In genomic region chr4:183941964-183942363, GRCh38 we compare ENCODE assay signal across 36 cellular contexts. TPM values are rescaled to one million over a fixed set of nuclear protein-coding genes. Genes with fewer than 3 reads are reported as not detected.
"Had no signal": no experiment of that assay in that cellular context is flagged by ENCODE, and none has a peak within 500 bp of the region (broad histone marks: within the 10 kb centered on the region; RNA-seq: fewer than 3 reads in every experiment).

No MANE protein-coding gene starts in this region.

- H3K4me1 ChIP-seq: ascending aorta had no signal

- H3K27ac Mint-ChIP-seq: activated B cell treated with CpG ODN at 0.5 μM for 24 hours; activated CD4-positive, alpha-beta memory T cell treated with anti-CD3 and anti-CD28 coated beads for 36 hours; activated CD4-positive, alpha-beta T cell treated with anti-CD3 and anti-CD28 coated beads, Interleukin-2, amount 10 ng/mL, durations not matched to agents 24 days and 14 days; activated CD8-positive, alpha-beta T cell treated with anti-CD3 and anti-CD28 coated beads for 36 hours; activated naive CD4-positive, alpha-beta T cell treated with anti-CD3 and anti-CD28 coated beads, Interleukin-2, amount 10 ng/mL, durations not matched to agents 7 days and 5 days; activated naive CD4-positive, alpha-beta T cell treated with anti-CD3 and anti-CD28 coated beads, Interleukin-2, amount 50 U/mL, for 24 hours; activated naive CD8-positive, alpha-beta T cell; activated naive CD8-positive, alpha-beta T cell treated with anti-CD3 and anti-CD28 coated beads, Interleukin-2, amount 10 ng/mL, durations not matched to agents 7 days and 5 days; activated naive CD8-positive, alpha-beta T cell treated with anti-CD3 and anti-CD28 coated beads, Interleukin-2, amount 50 U/mL, for 24 hours; activated T-cell treated with anti-CD3 and anti-CD28 coated beads, Interleukin-2, amount 50 U/mL, for 72 hours; activated T-helper 1 cell treated with anti-CD3 and anti-CD28 coated beads, Interleukin-12 subunit alpha, Interleukin-12 subunit beta, Interleukin-2, Interleukin-4 antibody, amounts not matched to agents 30 ng/mL and 10 ng/mL and 1 ng/mL, durations not matched to agents 14 hours and 24 hours and 36 hours; activated T-helper 17 cell treated with anti-CD3 and anti-CD28 coated beads, Interleukin-2, amount 50 U/mL, for 72 hours; brain; T-helper 1 cell treated with Interleukin-12 subunit alpha and Interleukin-12 subunit beta and Interleukin-4 antibody, amounts not matched to agents 30 μg/mL and 1 μg/mL, for 36 hours; T-helper 2 cell treated with Interferon-gamma antibody and Interleukin-4, amounts not matched to agents 5 μg/mL and 100 μg/mL, for 36 hours had no signal

- H3K27me3 ChIP-seq: ascending aorta, cardiac muscle cell had no signal

- DNase-seq: activated B cell treated with CpG ODN at 0.5 μM for 24 hours; activated CD4-positive, alpha-beta memory T cell treated with anti-CD3 and anti-CD28 coated beads for 36 hours; activated CD4-positive, alpha-beta T cell treated with anti-CD3 and anti-CD28 coated beads for 4 hours; activated CD4-positive, alpha-beta T cell treated with anti-CD3 and anti-CD28 coated beads, Interleukin-2, amount 10 ng/mL, durations not matched to agents 24 days and 14 days; activated CD4-positive, alpha-beta T cell treated with anti-CD3 and anti-CD28 coated beads, Interleukin-2, amount 50 U/mL, for 1 hour; activated CD4-positive, alpha-beta T cell treated with anti-CD3 and anti-CD28 coated beads, Interleukin-2, amount 50 U/mL, for 4 hours; activated CD4-positive, CD25-positive, alpha-beta regulatory T cell treated with anti-CD3 and anti-CD28 coated beads, Interleukin-2, amount 50 U/mL, for 72 hours; activated CD8-positive, alpha-beta memory T cell treated with anti-CD3 and anti-CD28 coated beads, Interleukin-2, amount 50 U/mL, for 4 hours; activated CD8-positive, alpha-beta T cell treated with anti-CD3 and anti-CD28 coated beads for 36 hours; activated gamma-delta T cell; activated naive CD4-positive, alpha-beta T cell treated with anti-CD3 and anti-CD28 coated beads, Interleukin-2, amount 10 ng/mL, durations not matched to agents 7 days and 5 days; activated naive CD4-positive, alpha-beta T cell treated with Interleukin-2 at 50 U/mL for 16 hours; activated naive CD8-positive, alpha-beta T cell treated with anti-CD3 and anti-CD28 coated beads, Interleukin-2, amount 10 ng/mL, durations not matched to agents 7 days and 5 days; activated naive CD8-positive, alpha-beta T cell treated with anti-CD3 and anti-CD28 coated beads, Interleukin-2, amount 50 U/mL, for 24 hours; activated T-cell treated with anti-CD3 and anti-CD28 coated beads for 4 hours; activated T-cell treated with anti-CD3 and anti-CD28 coated beads, Interleukin-2, amount 50 U/mL, for 1 hour; activated T-cell treated with anti-CD3 and anti-CD28 coated beads, Interleukin-2, amount 50 U/mL, for 4 hours; activated T-cell treated with anti-CD3 and anti-CD28 coated beads, Interleukin-2, amount 50 U/mL, for 72 hours; amygdala; anterior cingulate cortex; caudate nucleus; cerebellar nuclear complex; T-helper 2 cell; T-helper 9 cell had no signal

- H3K4me3 Mint-ChIP-seq: activated B cell treated with CpG ODN at 0.5 μM for 24 hours; activated CD4-positive, alpha-beta memory T cell treated with anti-CD3 and anti-CD28 coated beads for 36 hours; activated CD4-positive, alpha-beta T cell treated with anti-CD3 and anti-CD28 coated beads, Interleukin-2, amount 10 ng/mL, durations not matched to agents 24 days and 14 days; activated CD8-positive, alpha-beta T cell treated with anti-CD3 and anti-CD28 coated beads for 36 hours; activated naive CD4-positive, alpha-beta T cell treated with anti-CD3 and anti-CD28 coated beads, Interleukin-2, amount 10 ng/mL, durations not matched to agents 7 days and 5 days; activated naive CD4-positive, alpha-beta T cell treated with anti-CD3 and anti-CD28 coated beads, Interleukin-2, amount 50 U/mL, for 24 hours; activated naive CD8-positive, alpha-beta T cell; activated naive CD8-positive, alpha-beta T cell treated with anti-CD3 and anti-CD28 coated beads, Interleukin-2, amount 10 ng/mL, durations not matched to agents 7 days and 5 days; activated naive CD8-positive, alpha-beta T cell treated with anti-CD3 and anti-CD28 coated beads, Interleukin-2, amount 50 U/mL, for 24 hours; activated T-cell treated with anti-CD3 and anti-CD28 coated beads, Interleukin-2, amount 50 U/mL, for 4 hours; activated T-cell treated with anti-CD3 and anti-CD28 coated beads, Interleukin-2, amount 50 U/mL, for 72 hours; activated T-helper 1 cell treated with anti-CD3 and anti-CD28 coated beads, Interleukin-12 subunit alpha, Interleukin-12 subunit beta, Interleukin-2, Interleukin-4 antibody, amounts not matched to agents 30 ng/mL and 10 ng/mL and 1 ng/mL, durations not matched to agents 14 hours and 24 hours and 36 hours; activated T-helper 17 cell treated with anti-CD3 and anti-CD28 coated beads, Interleukin-2, amount 50 U/mL, for 72 hours; brain; central memory CD8-positive, alpha-beta T cell; T-helper 1 cell treated with Interleukin-12 subunit alpha and Interleukin-12 subunit beta and Interleukin-4 antibody, amounts not matched to agents 30 μg/mL and 1 μg/mL, for 36 hours; T-helper 2 cell treated with Interferon-gamma antibody and Interleukin-4, amounts not matched to agents 5 μg/mL and 100 μg/mL, for 36 hours had no signal

- H3K27me3 Mint-ChIP-seq: activated CD4-positive, alpha-beta T cell treated with anti-CD3 and anti-CD28 coated beads, Interleukin-2, amount 10 ng/mL, durations not matched to agents 24 days and 14 days; activated naive CD4-positive, alpha-beta T cell treated with anti-CD3 and anti-CD28 coated beads, Interleukin-2, amount 10 ng/mL, durations not matched to agents 7 days and 5 days; activated T-helper 17 cell treated with anti-CD3 and anti-CD28 coated beads, Interleukin-2, amount 50 U/mL, for 72 hours; brain had no signal

- H3K9me3 Mint-ChIP-seq: activated B cell treated with CpG ODN at 0.5 μM for 24 hours; activated CD4-positive, alpha-beta memory T cell treated with anti-CD3 and anti-CD28 coated beads for 36 hours; activated CD4-positive, alpha-beta T cell treated with anti-CD3 and anti-CD28 coated beads, Interleukin-2, amount 10 ng/mL, durations not matched to agents 24 days and 14 days; activated CD8-positive, alpha-beta T cell treated with anti-CD3 and anti-CD28 coated beads for 36 hours; activated naive CD4-positive, alpha-beta T cell treated with anti-CD3 and anti-CD28 coated beads, Interleukin-2, amount 10 ng/mL, durations not matched to agents 7 days and 5 days; activated naive CD4-positive, alpha-beta T cell treated with anti-CD3 and anti-CD28 coated beads, Interleukin-2, amount 50 U/mL, for 24 hours; activated naive CD8-positive, alpha-beta T cell treated with anti-CD3 and anti-CD28 coated beads, Interleukin-2, amount 10 ng/mL, durations not matched to agents 7 days and 5 days; activated naive CD8-positive, alpha-beta T cell treated with anti-CD3 and anti-CD28 coated beads, Interleukin-2, amount 50 U/mL, for 24 hours; activated T-cell treated with anti-CD3 and anti-CD28 coated beads, Interleukin-2, amount 50 U/mL, for 4 hours; activated T-cell treated with anti-CD3 and anti-CD28 coated beads, Interleukin-2, amount 50 U/mL, for 72 hours; activated T-helper 1 cell treated with anti-CD3 and anti-CD28 coated beads, Interleukin-12 subunit alpha, Interleukin-12 subunit beta, Interleukin-2, Interleukin-4 antibody, amounts not matched to agents 30 ng/mL and 10 ng/mL and 1 ng/mL, durations not matched to agents 14 hours and 24 hours and 36 hours; activated T-helper 17 cell treated with anti-CD3 and anti-CD28 coated beads, Interleukin-2, amount 50 U/mL, for 72 hours; central memory CD8-positive, alpha-beta T cell; T-helper 1 cell treated with Interleukin-12 subunit alpha and Interleukin-12 subunit beta and Interleukin-4 antibody, amounts not matched to agents 30 μg/mL and 1 μg/mL, for 36 hours; T-helper 2 cell treated with Interferon-gamma antibody and Interleukin-4, amounts not matched to agents 5 μg/mL and 100 μg/mL, for 36 hours had no signal

- H3K36me3 Mint-ChIP-seq: activated CD4-positive, alpha-beta memory T cell treated with anti-CD3 and anti-CD28 coated beads for 36 hours; activated naive CD4-positive, alpha-beta T cell treated with anti-CD3 and anti-CD28 coated beads, Interleukin-2, amount 10 ng/mL, durations not matched to agents 7 days and 5 days; activated naive CD4-positive, alpha-beta T cell treated with anti-CD3 and anti-CD28 coated beads, Interleukin-2, amount 50 U/mL, for 24 hours; activated naive CD8-positive, alpha-beta T cell; activated naive CD8-positive, alpha-beta T cell treated with anti-CD3 and anti-CD28 coated beads, Interleukin-2, amount 10 ng/mL, durations not matched to agents 7 days and 5 days had no signal

- H3K36me3 ChIP-seq: ascending aorta, cardiac muscle cell had no signal

- H3K27ac ChIP-seq: ascending aorta, cardiac muscle cell, VCaP had no signal

- H3K4me1 Mint-ChIP-seq: activated B cell treated with CpG ODN at 0.5 μM for 24 hours; activated CD4-positive, alpha-beta T cell treated with anti-CD3 and anti-CD28 coated beads, Interleukin-2, amount 10 ng/mL, durations not matched to agents 24 days and 14 days; activated naive CD4-positive, alpha-beta T cell treated with anti-CD3 and anti-CD28 coated beads, Interleukin-2, amount 10 ng/mL, durations not matched to agents 7 days and 5 days; activated naive CD4-positive, alpha-beta T cell treated with anti-CD3 and anti-CD28 coated beads, Interleukin-2, amount 50 U/mL, for 24 hours; activated naive CD8-positive, alpha-beta T cell treated with anti-CD3 and anti-CD28 coated beads, Interleukin-2, amount 10 ng/mL, durations not matched to agents 7 days and 5 days; activated naive CD8-positive, alpha-beta T cell treated with anti-CD3 and anti-CD28 coated beads, Interleukin-2, amount 50 U/mL, for 24 hours; activated T-helper 17 cell treated with anti-CD3 and anti-CD28 coated beads, Interleukin-2, amount 50 U/mL, for 72 hours; central memory CD8-positive, alpha-beta T cell had no signal

- H3K4me3 ChIP-seq: ascending aorta, cardiac muscle cell had no signal

- H3K9me3 ChIP-seq: ascending aorta had no signal

- ATAC-seq: activated CD8-positive, alpha-beta T cell treated with anti-CD3 and anti-CD28 coated beads for 36 hours; activated naive CD8-positive, alpha-beta T cell treated with anti-CD3 and anti-CD28 coated beads, Interleukin-2, amount 50 U/mL, for 24 hours; activated T-cell treated with anti-CD3 and anti-CD28 coated beads, Interleukin-2, amount 50 U/mL, for 4 hours; activated T-cell treated with anti-CD3 and anti-CD28 coated beads, Interleukin-2, amount 50 U/mL, for 72 hours; activated T-helper 17 cell treated with anti-CD3 and anti-CD28 coated beads, Interleukin-2, amount 50 U/mL, for 72 hours had no signal

RNA-seq across cellular contexts. Expression of gene STOX2, which starts 36.9 kb away (rescaled TPM):
- total RNA-seq: activated B cell treated with CpG ODN at 0.5 μM for 24 hours; activated CD4-positive, alpha-beta memory T cell treated with anti-CD3 and anti-CD28 coated beads for 36 hours; activated CD4-positive, alpha-beta T cell treated with anti-CD3 and anti-CD28 coated beads, Interleukin-2, amount 10 ng/mL, durations not matched to agents 24 days and 14 days; activated CD8-positive, alpha-beta memory T cell treated with anti-CD3 and anti-CD28 coated beads for 36 hours; activated CD8-positive, alpha-beta T cell treated with anti-CD3 and anti-CD28 coated beads for 36 hours; activated naive CD8-positive, alpha-beta T cell treated with anti-CD3 and anti-CD28 coated beads, Interleukin-2, amount 10 ng/mL, durations not matched to agents 7 days and 5 days; activated T-cell treated with anti-CD3 and anti-CD28 coated beads, Interleukin-2, amount 50 U/mL, for 4 hours; activated T-helper 1 cell treated with anti-CD3 and anti-CD28 coated beads, Interleukin-12 subunit alpha, Interleukin-12 subunit beta, Interleukin-2, Interleukin-4 antibody, amounts not matched to agents 30 ng/mL and 10 ng/mL and 1 ng/mL, durations not matched to agents 14 hours and 24 hours and 36 hours; activated T-helper 17 cell treated with anti-CD3 and anti-CD28 coated beads, Interleukin-2, amount 50 U/mL, for 72 hours had no signal
